8 cellular contexts compared by ENCODE assay signal in genomic region chr22:38657248-38657909, GRCh38. TPM values are rescaled to one million over a fixed set of nuclear protein-coding genes. Genes with fewer than 3 reads are reported as not detected.
DNase-seq lines count a peak whose midpoint lies in the region; ATAC-seq lines count a peak whose summit lies in the region.

No MANE protein-coding gene starts in this region.

- H3K23ac ChIP-seq in mesendoderm (ENCODE audit: low read length) = no peak overlapping the region

- no peaks in the 10 kb centered on the region for H3K79me2 ChIP-seq in mesendoderm (ENCODE audit: control insufficient read depth, insufficient read depth, low read length)

- H3K27ac ChIP-seq in cingulate gyrus (ENCODE audit: low read depth, low read length) = peak overlapping the region; percentile 100
- no peak overlapping the region for H3K27ac ChIP-seq in mesendoderm (ENCODE audit: low read depth, low read length)

- peak overlapping the region; percentile 34 for H3K56ac ChIP-seq in mesendoderm (ENCODE audit: low read length)

- WGBS in mesendoderm (ENCODE audit: extremely low coverage, insufficient coverage, low lambda C conversion rate) = no CpG with 5 or more reads among the region's 10 CpGs

- H4K5ac ChIP-seq in mesendoderm (ENCODE audit: low read length) = no peak overlapping the region

- H3K4me1 ChIP-seq in mesendoderm (ENCODE audit: control insufficient read depth, low read depth, low read length) = no peaks in the 10 kb centered on the region

- H3K4me3 ChIP-seq in mesendoderm (ENCODE audit: low read length) = peak overlapping the region; percentile 90

- peak overlapping the region; percentile 86 for H3K9ac ChIP-seq in mesendoderm (ENCODE audit: low read length)

- peak overlapping the region; percentile 88 for H3K4me2 ChIP-seq in mesendoderm (ENCODE audit: low read length)

- DNase-seq in GM04504 (ENCODE audit: low read depth) = peak; percentile 6
- DNase-seq in T-helper 9 cell = peak; percentile 5
- peak; percentile 51 for DNase-seq in mesendoderm
- DNase-seq in stimulated activated naive CD8-positive, alpha-beta T cell treated with anti-CD3 and anti-CD28 coated beads, Interleukin-15, amount 100 ng/mL, for 72 hours = peak; percentile 34 to 56
- DNase-seq in epidermal melanocyte (ENCODE audit: insufficient read length, low spot score) = no peak

- peak overlapping the region; percentile 93 to 95 for H3K4me3 Mint-ChIP-seq in stimulated activated naive CD8-positive, alpha-beta T cell treated with anti-CD3 and anti-CD28 coated beads, Interleukin-15, amount 100 ng/mL, for 72 hours

- no peak overlapping the region for H2BK5ac ChIP-seq in mesendoderm (ENCODE audit: low read length)

- no peaks in the 10 kb centered on the region for H3K27me3 ChIP-seq in mesendoderm (ENCODE audit: insufficient read depth, low read length, poor library complexity)

- no peak overlapping the region for H3K18ac ChIP-seq in mesendoderm (ENCODE audit: low read length)

- no peaks in the 10 kb centered on the region for H3K9me3 Mint-ChIP-seq in stimulated activated naive CD8-positive, alpha-beta T cell treated with anti-CD3 and anti-CD28 coated beads, Interleukin-15, amount 100 ng/mL, for 72 hours

- no peaks in the 10 kb centered on the region for H3K36me3 ChIP-seq in mesendoderm (ENCODE audit: control insufficient read depth, insufficient read depth, low read length)

- H3K79me1 ChIP-seq in mesendoderm (ENCODE audit: low read length) = peaks cover 2% of the 10 kb centered on the region

- H2BK15ac ChIP-seq in mesendoderm (replicated peaks; ENCODE audit: low read depth) = no peak overlapping the region

- no peak overlapping the region for H4K8ac ChIP-seq in mesendoderm (ENCODE audit: low read depth, low read length)

- H2AK5ac ChIP-seq in mesendoderm (ENCODE audit: low read length) = no peak overlapping the region

- no peaks in the 10 kb centered on the region for H3K27me3 Mint-ChIP-seq in stimulated activated naive CD8-positive, alpha-beta T cell treated with anti-CD3 and anti-CD28 coated beads, Interleukin-15, amount 100 ng/mL, for 72 hours

- peaks cover 20% of the 10 kb centered on the region for H3K4me1 Mint-ChIP-seq in stimulated activated naive CD8-positive, alpha-beta T cell treated with anti-CD3 and anti-CD28 coated beads, Interleukin-15, amount 100 ng/mL, for 72 hours

- no peak overlapping the region for H3K4ac ChIP-seq in mesendoderm (ENCODE audit: low read depth, low read length)

- ATAC-seq in HG03108 (IDR thresholded peaks at IDR 0.05; ENCODE audit: unreplicated experiment) (peak; percentile 46), HG03135 (IDR thresholded peaks at IDR 0.05; ENCODE audit: unreplicated experiment) (no peak)
- peak; percentile 64 for ATAC-seq in stimulated activated naive CD8-positive, alpha-beta T cell treated with anti-CD3 and anti-CD28 coated beads, Interleukin-15, amount 100 ng/mL, for 72 hours

- H2BK120ac ChIP-seq in mesendoderm (ENCODE audit: low read depth, low read length) = no peak overlapping the region

- H3K27ac Mint-ChIP-seq in stimulated activated naive CD8-positive, alpha-beta T cell treated with anti-CD3 and anti-CD28 coated beads, Interleukin-15, amount 100 ng/mL, for 72 hours = peak overlapping the region; percentile 99 to 100

RNA-seq across cellular contexts. Expression of gene CBY1, which starts 0.9 kb away (rescaled TPM):
- polyA plus RNA-seq in mesendoderm (2013, experiment 1 of 2) = 20.7 TPM
- polyA plus RNA-seq in mesendoderm (2013, experiment 2 of 2) = 21.2 TPM

RNA-seq across cellular contexts. Expression of gene FAM227A, which starts 1.2 kb away (rescaled TPM):
- polyA plus RNA-seq in mesendoderm (2013, experiment 1 of 2) = 0.37 TPM
- polyA plus RNA-seq in mesendoderm (2013, experiment 2 of 2) = 0.39 TPM

RNA-seq across cellular contexts. Expression of gene TOMM22, which starts 24.4 kb away (rescaled TPM):
- polyA plus RNA-seq in mesendoderm (2013, experiment 1 of 2) = 90.1 TPM
- 87.9 TPM for polyA plus RNA-seq in mesendoderm (2013, experiment 2 of 2)

RNA-seq across cellular contexts. Expression of gene JOSD1, which starts 43.4 kb away (rescaled TPM):
- polyA plus RNA-seq in mesendoderm (2013, experiment 1 of 2) = 17.5 TPM
- 16.2 TPM for polyA plus RNA-seq in mesendoderm (2013, experiment 2 of 2)

RNA-seq across cellular contexts. Expression of gene GTPBP1, which starts 48.4 kb away (rescaled TPM):
- 34.9 TPM for polyA plus RNA-seq in mesendoderm (2013, experiment 1 of 2)
- polyA plus RNA-seq in mesendoderm (2013, experiment 2 of 2) = 34.2 TPM
